ENCODE assay signal across 1 cellular context in the genomic region with DNA sequence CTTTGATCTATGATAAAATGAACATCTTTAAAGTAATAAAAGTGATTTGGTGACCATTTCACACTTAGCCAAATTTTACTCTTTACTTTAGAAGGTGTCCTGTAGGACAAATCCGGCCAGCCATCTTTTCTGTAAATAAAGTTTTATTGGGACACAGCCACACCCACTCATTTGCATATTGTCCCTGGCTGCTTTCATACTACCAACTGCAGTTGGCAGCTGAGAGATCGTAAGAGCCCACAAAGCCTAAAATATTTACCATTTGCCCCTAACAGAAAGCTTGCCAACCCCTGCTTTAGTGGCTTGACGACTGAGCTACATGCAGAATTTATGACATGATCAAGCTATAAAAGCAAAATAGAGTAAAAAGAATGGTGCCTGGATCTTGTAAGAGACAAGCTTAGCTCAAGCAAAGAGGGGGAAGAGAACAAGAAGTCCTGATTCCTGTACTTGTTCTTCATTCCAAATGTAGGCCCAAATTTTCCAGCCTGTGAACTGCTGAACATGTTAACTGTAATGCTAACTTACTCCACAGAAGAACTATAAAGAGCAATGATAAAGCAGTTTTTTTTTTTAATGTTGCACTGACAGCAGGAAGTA.
TF ChIP-seq lines count a peak whose summit lies in the region.

No MANE protein-coding gene starts in this region.

TF ChIP-seq in WTC11, 78 proteins besides CTCF, POLR2A, EP300 and RAD21 (continued from another document):
- TF ChIP-seq, protein P1, sequence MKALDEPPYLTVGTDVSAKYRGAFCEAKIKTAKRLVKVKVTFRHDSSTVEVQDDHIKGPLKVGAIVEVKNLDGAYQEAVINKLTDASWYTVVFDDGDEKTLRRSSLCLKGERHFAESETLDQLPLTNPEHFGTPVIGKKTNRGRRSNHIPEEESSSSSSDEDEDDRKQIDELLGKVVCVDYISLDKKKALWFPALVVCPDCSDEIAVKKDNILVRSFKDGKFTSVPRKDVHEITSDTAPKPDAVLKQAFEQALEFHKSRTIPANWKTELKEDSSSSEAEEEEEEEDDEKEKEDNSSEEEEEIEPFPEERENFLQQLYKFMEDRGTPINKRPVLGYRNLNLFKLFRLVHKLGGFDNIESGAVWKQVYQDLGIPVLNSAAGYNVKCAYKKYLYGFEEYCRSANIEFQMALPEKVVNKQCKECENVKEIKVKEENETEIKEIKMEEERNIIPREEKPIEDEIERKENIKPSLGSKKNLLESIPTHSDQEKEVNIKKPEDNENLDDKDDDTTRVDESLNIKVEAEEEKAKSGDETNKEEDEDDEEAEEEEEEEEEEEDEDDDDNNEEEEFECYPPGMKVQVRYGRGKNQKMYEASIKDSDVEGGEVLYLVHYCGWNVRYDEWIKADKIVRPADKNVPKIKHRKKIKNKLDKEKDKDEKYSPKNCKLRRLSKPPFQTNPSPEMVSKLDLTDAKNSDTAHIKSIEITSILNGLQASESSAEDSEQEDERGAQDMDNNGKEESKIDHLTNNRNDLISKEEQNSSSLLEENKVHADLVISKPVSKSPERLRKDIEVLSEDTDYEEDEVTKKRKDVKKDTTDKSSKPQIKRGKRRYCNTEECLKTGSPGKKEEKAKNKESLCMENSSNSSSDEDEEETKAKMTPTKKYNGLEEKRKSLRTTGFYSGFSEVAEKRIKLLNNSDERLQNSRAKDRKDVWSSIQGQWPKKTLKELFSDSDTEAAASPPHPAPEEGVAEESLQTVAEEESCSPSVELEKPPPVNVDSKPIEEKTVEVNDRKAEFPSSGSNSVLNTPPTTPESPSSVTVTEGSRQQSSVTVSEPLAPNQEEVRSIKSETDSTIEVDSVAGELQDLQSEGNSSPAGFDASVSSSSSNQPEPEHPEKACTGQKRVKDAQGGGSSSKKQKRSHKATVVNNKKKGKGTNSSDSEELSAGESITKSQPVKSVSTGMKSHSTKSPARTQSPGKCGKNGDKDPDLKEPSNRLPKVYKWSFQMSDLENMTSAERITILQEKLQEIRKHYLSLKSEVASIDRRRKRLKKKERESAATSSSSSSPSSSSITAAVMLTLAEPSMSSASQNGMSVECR (CRISPR knock-in tag; IDR thresholded peaks at IDR 0.05; ENCODE audit: borderline replicate concordance): no peak
- TF ChIP-seq, protein P2, sequence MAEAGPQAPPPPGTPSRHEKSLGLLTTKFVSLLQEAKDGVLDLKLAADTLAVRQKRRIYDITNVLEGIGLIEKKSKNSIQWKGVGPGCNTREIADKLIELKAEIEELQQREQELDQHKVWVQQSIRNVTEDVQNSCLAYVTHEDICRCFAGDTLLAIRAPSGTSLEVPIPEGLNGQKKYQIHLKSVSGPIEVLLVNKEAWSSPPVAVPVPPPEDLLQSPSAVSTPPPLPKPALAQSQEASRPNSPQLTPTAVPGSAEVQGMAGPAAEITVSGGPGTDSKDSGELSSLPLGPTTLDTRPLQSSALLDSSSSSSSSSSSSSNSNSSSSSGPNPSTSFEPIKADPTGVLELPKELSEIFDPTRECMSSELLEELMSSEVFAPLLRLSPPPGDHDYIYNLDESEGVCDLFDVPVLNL (CRISPR knock-in tag; IDR thresholded peaks at IDR 0.05; ENCODE audit: borderline replicate concordance, low read depth): no peak
- TF ChIP-seq, protein P3, sequence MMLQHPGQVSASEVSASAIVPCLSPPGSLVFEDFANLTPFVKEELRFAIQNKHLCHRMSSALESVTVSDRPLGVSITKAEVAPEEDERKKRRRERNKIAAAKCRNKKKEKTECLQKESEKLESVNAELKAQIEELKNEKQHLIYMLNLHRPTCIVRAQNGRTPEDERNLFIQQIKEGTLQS (CRISPR knock-in tag; conservative IDR thresholded peaks at IDR 0.05): no peak
- TF ChIP-seq ZNF416 (CRISPR knock-in tag; IDR thresholded peaks at IDR 0.05): no peak
- TF ChIP-seq, protein P4, sequence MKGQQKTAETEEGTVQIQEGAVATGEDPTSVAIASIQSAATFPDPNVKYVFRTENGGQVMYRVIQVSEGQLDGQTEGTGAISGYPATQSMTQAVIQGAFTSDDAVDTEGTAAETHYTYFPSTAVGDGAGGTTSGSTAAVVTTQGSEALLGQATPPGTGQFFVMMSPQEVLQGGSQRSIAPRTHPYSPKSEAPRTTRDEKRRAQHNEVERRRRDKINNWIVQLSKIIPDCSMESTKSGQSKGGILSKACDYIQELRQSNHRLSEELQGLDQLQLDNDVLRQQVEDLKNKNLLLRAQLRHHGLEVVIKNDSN (CRISPR knock-in tag; IDR thresholded peaks at IDR 0.05): no peak
- no peak for TF ChIP-seq ESRRA (CRISPR knock-in tag; IDR thresholded peaks at IDR 0.05; ENCODE audit: borderline replicate concordance)
- no peak for TF ChIP-seq MYBL2 (CRISPR knock-in tag; IDR thresholded peaks at IDR 0.05)
- TF ChIP-seq ZNF317 (CRISPR knock-in tag; IDR thresholded peaks at IDR 0.05; ENCODE audit: borderline replicate concordance, low read depth): no peak
- no peak for TF ChIP-seq CREB1 (CRISPR knock-in tag; IDR thresholded peaks at IDR 0.05)
- no peak for TF ChIP-seq ZNF121 (CRISPR knock-in tag; IDR thresholded peaks at IDR 0.05)
TF ChIP-seq in WTC11: peak in this region for 0.
